ENCODE assay signal across 33 cellular contexts in the genomic region with DNA sequence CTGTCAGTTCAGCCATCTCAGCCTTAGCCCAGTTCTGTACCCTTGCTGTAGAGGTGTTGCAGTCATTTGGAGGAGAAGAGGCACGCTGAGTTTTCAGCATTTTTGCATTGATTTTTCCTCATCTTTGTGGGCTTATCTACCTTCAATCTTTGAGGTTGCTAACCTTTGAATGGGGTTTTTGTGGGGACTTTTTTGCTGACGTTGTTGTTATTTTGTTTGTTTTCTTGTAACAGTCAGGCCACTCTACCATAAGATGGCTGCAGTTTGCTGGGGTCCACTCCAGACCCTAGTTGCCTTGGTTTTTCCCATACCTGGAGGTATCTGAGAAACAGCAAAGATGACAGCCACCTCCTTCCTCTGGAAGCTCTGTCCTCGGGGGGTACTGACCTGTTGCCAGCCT. TPM values are rescaled to one million over a fixed set of nuclear protein-coding genes. Genes with fewer than 3 reads are reported as not detected.
"Had no signal": no experiment of that assay in that cellular context is flagged by ENCODE, and none has a peak within 500 bp of the region (broad histone marks: within the 10 kb centered on the region; RNA-seq: fewer than 3 reads in every experiment).

No MANE protein-coding gene starts in this region.

- FAIRE-seq: urothelium cell line had no signal

- H3K27me3 ChIP-seq: ovary, thyroid gland, tibial nerve, vagina had no signal

- ATAC-seq: naive thymus-derived CD4-positive, alpha-beta T cell; natural killer cell; psoas muscle; right cardiac atrium; sciatic nerve; stimulated activated memory B cell treated with anti-CD40 and anti-IgM and Interleukin-4, amounts not matched to agents 10 μg/mL and 1 μg/mL and 100 μg/mL, for 72 hours; stimulated activated naive CD8-positive, alpha-beta T cell treated with anti-CD3 and anti-CD28 coated beads, Interleukin-15, Interleukin-2, amounts not matched to agents 100 U/mL and 50 U/mL, for 24 hours had no signal

- H3K9ac ChIP-seq: neural progenitor cell, parathyroid adenoma had no signal

- H3K9me3 ChIP-seq: ovary, psoas muscle, thoracic aorta, thyroid gland, vagina had no signal

- H3K36me3 ChIP-seq: neural progenitor cell, ovary, spleen, stomach, thoracic aorta, thyroid gland, tibial nerve, upper lobe of left lung, vagina had no signal

- H3K27ac ChIP-seq: neural progenitor cell, ovary, parathyroid adenoma, psoas muscle, skin epidermis, spleen, stomach, thoracic aorta, thyroid gland, tibial nerve, upper lobe of left lung, vagina had no signal

- DNase-seq: naive thymus-derived CD4-positive, alpha-beta T cell; natural killer cell; occipital lobe; ovary; psoas muscle; right cardiac atrium; spleen; stimulated activated CD4-positive, alpha-beta T cell treated with anti-CD3 and anti-CD28 coated beads, Interleukin-12 subunit alpha, Interleukin-12 subunit beta, amount 100 ng/mL, for 4 hours; stimulated activated CD4-positive, alpha-beta T cell treated with anti-CD3 and anti-CD28 coated beads, Interleukin-1b, Interleukin-23, amount 100 ng/mL, for 48 hours; stimulated activated CD4-positive, alpha-beta T cell treated with anti-CD3 and anti-CD28 coated beads, Interleukin-4, amount 100 ng/mL, for 1 hour; stimulated activated CD4-positive, alpha-beta T cell treated with anti-CD3 and anti-CD28 coated beads, Interleukin-4, amount 100 ng/mL, for 4 hours; stimulated activated CD8-positive, alpha-beta memory T cell treated with anti-CD3 and anti-CD28 coated beads, Interleukin-4, amount 100 ng/mL, for 48 hours; stimulated activated naive CD4-positive, alpha-beta T cell; stimulated activated naive CD8-positive, alpha-beta T cell treated with anti-CD3 and anti-CD28 coated beads, Interleukin-15, Interleukin-2, amounts not matched to agents 100 U/mL and 50 U/mL, for 24 hours; stomach; thyroid gland; trophoblast cell; upper lobe of left lung had no signal

- H3K79me2 ChIP-seq: parathyroid adenoma had no signal

- H2AFZ ChIP-seq: neural progenitor cell, parathyroid adenoma had no signal

- H3K4me2 ChIP-seq: neural progenitor cell, smooth muscle cell had no signal

- H3K4me1 ChIP-seq: neural progenitor cell, parathyroid adenoma, psoas muscle, stomach, thyroid gland, tibial nerve, upper lobe of left lung, vagina had no signal

- H3K4me3 ChIP-seq: neural progenitor cell, ovary, psoas muscle, skin epidermis, smooth muscle cell, spleen, stomach, thoracic aorta, thyroid gland, tibial nerve, upper lobe of left lung, vagina had no signal

RNA-seq across cellular contexts. Expression of gene TMEM271, which starts 22.8 kb away (rescaled TPM):
- total RNA-seq: naive thymus-derived CD4-positive, alpha-beta T cell; natural killer cell; osteoblast; ovary; progenitor cell of endocrine pancreas; psoas muscle; renal cortical epithelial cell; right cardiac atrium; sciatic nerve; smooth muscle cell; spleen; stomach; subcutaneous adipose tissue; thoracic aorta; thyroid gland; tibial nerve; upper lobe of left lung; ureter had no signal
- polyA plus RNA-seq: naive thymus-derived CD4-positive, alpha-beta T cell; ovary; psoas muscle; right cardiac atrium; smooth muscle cell; spleen had no signal

RNA-seq across cellular contexts. Expression of gene PDE6B, which starts 26.4 kb away (rescaled TPM):
- total RNA-seq: osteoblast had no signal
